In genomic region chr5:73666891-73667290, GRCh38 we compare ENCODE assay signal across 16 cellular contexts. TPM values are rescaled to one million over a fixed set of nuclear protein-coding genes. Genes with fewer than 3 reads are reported as not detected.
"Had no signal": no experiment of that assay in that cellular context is flagged by ENCODE, and none has a peak within 500 bp of the region (broad histone marks: within the 10 kb centered on the region; RNA-seq: fewer than 3 reads in every experiment).

No MANE protein-coding gene starts in this region.

- ATAC-seq: foreskin keratinocyte, right cardiac atrium had no signal

- H3K4me1 Mint-ChIP-seq: naive B cell had no signal

- H3K27me3 ChIP-seq: foreskin keratinocyte, hepatocyte, ovary, stomach, transverse colon had no signal

- H3K9me3 Mint-ChIP-seq: dendritic cell treated with granulocyte-macrophage colony-stimulating factor and Interleukin-4, amounts not matched to agents 40 ng/mL and 50 ng/mL, for 4 days; naive B cell had no signal

- H2AFZ ChIP-seq: hepatocyte had no signal

- H3K27me3 Mint-ChIP-seq: dendritic cell treated with granulocyte-macrophage colony-stimulating factor and Interleukin-4, amounts not matched to agents 40 ng/mL and 50 ng/mL, for 4 days had no signal

- H3K27ac ChIP-seq: foreskin keratinocyte, hepatocyte, ovary, stomach, thoracic aorta, transverse colon had no signal

- H3K4me2 ChIP-seq: hepatocyte had no signal

- H3K36me3 ChIP-seq: ovary, stomach, thoracic aorta, transverse colon had no signal

- H3K4me3 Mint-ChIP-seq: dendritic cell treated with granulocyte-macrophage colony-stimulating factor and Interleukin-4, amounts not matched to agents 40 ng/mL and 50 ng/mL, for 4 days; naive B cell had no signal

- H3K27ac Mint-ChIP-seq: dendritic cell treated with granulocyte-macrophage colony-stimulating factor and Interleukin-4, amounts not matched to agents 40 ng/mL and 50 ng/mL, for 4 days; naive B cell; progenitor cell of endocrine pancreas had no signal

- DNase-seq: foreskin keratinocyte; kidney glomerular epithelial cell; mesendoderm; naive B cell; ovary; right cardiac atrium; small intestine; stimulated activated CD4-positive, alpha-beta T cell treated with anti-CD3 and anti-CD28 coated beads, Interleukin-2, amount 100 ng/mL, for 48 hours; stomach; substantia nigra; transverse colon had no signal

- H3K79me2 ChIP-seq: hepatocyte had no signal

- FAIRE-seq: small intestine had no signal

- H3K9me3 ChIP-seq: ovary, stomach, thoracic aorta, transverse colon had no signal

- H3K4me3 ChIP-seq: hepatocyte, ovary, stomach, thoracic aorta, transverse colon had no signal

RNA-seq across cellular contexts. Expression of gene ARHGEF28, which starts 40.9 kb away (rescaled TPM):
- polyA plus RNA-seq: neural cell had no signal
